10 cellular contexts compared by ENCODE assay signal in the genomic region with DNA sequence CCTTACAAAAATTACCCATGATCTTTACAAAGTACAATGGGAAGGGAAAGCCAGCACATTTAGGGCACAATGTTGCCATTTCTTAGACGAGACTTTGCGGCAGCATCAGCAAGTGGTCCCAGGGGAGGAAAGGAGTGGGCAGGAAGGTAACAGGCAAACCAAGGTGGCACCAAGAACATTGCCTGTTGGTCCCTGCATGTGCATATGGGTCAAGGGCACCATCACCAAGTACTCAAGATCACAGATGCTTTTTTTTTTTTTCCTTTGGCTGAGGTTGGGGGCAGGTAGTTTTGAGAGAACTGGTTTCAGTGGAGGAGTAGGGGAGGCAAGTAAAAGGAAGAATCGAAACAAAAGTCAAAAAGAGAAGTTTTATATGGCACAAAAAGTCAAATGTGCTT. TPM values are rescaled to one million over a fixed set of nuclear protein-coding genes. Genes with fewer than 3 reads are reported as not detected.
DNase-seq lines count a peak whose midpoint lies in the region; ATAC-seq and TF ChIP-seq lines count a peak whose summit lies in the region.
"Had no signal": no experiment of that assay in that cellular context is flagged by ENCODE, and none has a peak within 500 bp of the region (broad histone marks: within the 10 kb centered on the region; RNA-seq: fewer than 3 reads in every experiment).

No MANE protein-coding gene starts in this region.

- ATAC-seq in HG02610 (IDR thresholded peaks at IDR 0.05; ENCODE audit: unreplicated experiment) (peak; percentile 29), HG02970 (IDR thresholded peaks at IDR 0.05; ENCODE audit: low FRiP score, unreplicated experiment) (no peak)
- peak; percentile 9 for ATAC-seq in activated CD8-positive, alpha-beta T cell treated with anti-CD3 and anti-CD28 coated beads, Interleukin-2, amount 10 ng/mL, durations not matched to agents 7 days and 5 days

- no peak for TF ChIP-seq CTCF in type B pancreatic cell (conservative IDR thresholded peaks at IDR 0.05)

- H3K4me1 Mint-ChIP-seq in activated CD8-positive, alpha-beta T cell treated with anti-CD3 and anti-CD28 coated beads, Interleukin-2, amount 10 ng/mL, durations not matched to agents 7 days and 5 days (ENCODE audit: low read depth): peaks cover 38% of the 10 kb centered on the region
- no peaks in the 10 kb centered on the region for H3K4me1 Mint-ChIP-seq in type B pancreatic cell (ENCODE audit: unreplicated experiment)

- H3K36me3 Mint-ChIP-seq in activated CD8-positive, alpha-beta T cell treated with anti-CD3 and anti-CD28 coated beads, Interleukin-2, amount 10 ng/mL, durations not matched to agents 7 days and 5 days (ENCODE audit: low read depth): peaks cover 40% of the 10 kb centered on the region
- no peaks in the 10 kb centered on the region for H3K36me3 Mint-ChIP-seq in type B pancreatic cell

- peak; percentile 37 for DNase-seq in NK-92 treated with Interleukin-12 subunit alpha and Interleukin-12 subunit beta, amount 100 ng/mL, for 24 hours (lab: John Stamatoyannopoulos, UW)
- DNase-seq in NK-92 (lab: John Stamatoyannopoulos, UW; ENCODE audit: unreplicated experiment) (no peak), DMS114 treated with DMSO at 0.1 percent for 48 hours (lab: John Stamatoyannopoulos, UW; ENCODE audit: unreplicated experiment) (no peak), type B pancreatic cell (ENCODE audit: extremely low spot score, unreplicated experiment) (no peak)
- DNase-seq in activated CD8-positive, alpha-beta T cell treated with anti-CD3 and anti-CD28 coated beads, Interleukin-2, amount 10 ng/mL, durations not matched to agents 7 days and 5 days: peak; percentile 56
- DNase-seq in stimulated activated CD4-positive, alpha-beta T cell treated with anti-CD3 and anti-CD28 coated beads, Interleukin-4, amount 100 ng/mL, for 24 hours: peak; percentile 42
- DNase-seq: NCI-H1436 had no signal

- CTCF ChIA-PET in activated CD8-positive, alpha-beta T cell treated with anti-CD3 and anti-CD28 coated beads, Interleukin-2, amount 10 ng/mL, durations not matched to agents 7 days and 5 days (lab: Charles Lee): interaction anchor here (1.2 to 7.6 kb wide), 7 partner anchors 16 to 143 kb away, joined by 4 to 73 read pairs (median 8); a partner anchor contains a TSS

- POLR2A ChIA-PET in activated CD8-positive, alpha-beta T cell treated with anti-CD3 and anti-CD28 coated beads, Interleukin-2, amount 10 ng/mL, durations not matched to agents 7 days and 5 days (lab: Charles Lee): interaction anchor here (0.7 to 14.3 kb wide), 16 partner anchors 12 to 453 kb away, joined by 3 to 258 read pairs (median 15); no protein-coding TSS in a partner anchor

- peak overlapping the region; percentile 92 for H3K27ac Mint-ChIP-seq in activated CD8-positive, alpha-beta T cell treated with anti-CD3 and anti-CD28 coated beads, Interleukin-2, amount 10 ng/mL, durations not matched to agents 7 days and 5 days
- H3K27ac Mint-ChIP-seq in type B pancreatic cell: no peak overlapping the region

- H3K27me3 Mint-ChIP-seq in activated CD8-positive, alpha-beta T cell treated with anti-CD3 and anti-CD28 coated beads, Interleukin-2, amount 10 ng/mL, durations not matched to agents 7 days and 5 days (ENCODE audit: low read depth): no peaks in the 10 kb centered on the region
- H3K27me3 Mint-ChIP-seq in type B pancreatic cell: no peaks in the 10 kb centered on the region

- no peaks in the 10 kb centered on the region for H3K9me3 Mint-ChIP-seq in activated CD8-positive, alpha-beta T cell treated with anti-CD3 and anti-CD28 coated beads, Interleukin-2, amount 10 ng/mL, durations not matched to agents 7 days and 5 days (ENCODE audit: insufficient read depth)
- H3K9me3 Mint-ChIP-seq in type B pancreatic cell: no peaks in the 10 kb centered on the region

- peak overlapping the region; percentile 94 for H3K4me3 Mint-ChIP-seq in activated CD8-positive, alpha-beta T cell treated with anti-CD3 and anti-CD28 coated beads, Interleukin-2, amount 10 ng/mL, durations not matched to agents 7 days and 5 days
- H3K4me3 Mint-ChIP-seq in type B pancreatic cell: no peak overlapping the region

RNA-seq across cellular contexts. Expression of a gene that starts 0.8 kb away (rescaled TPM):
- 100 to 1,000 TPM; 222 to 227 TPM for total RNA-seq in activated CD8-positive, alpha-beta T cell treated with anti-CD3 and anti-CD28 coated beads, Interleukin-2, amount 10 ng/mL, durations not matched to agents 7 days and 5 days
- total RNA-seq in type B pancreatic cell (ENCODE audit: low replicate concordance): 0.40 and 0.51 TPM in 2 replicates
- total RNA-seq: lung microvascular endothelial cell had no signal

Comparison
In these comparisons a context has a peak if more than half of its experiments do, and no peak if none do; other contexts are left out.
1. DNase-seq: peak in NK-92 treated with Interleukin-12 subunit alpha and Interleukin-12 subunit beta, amount 100 ng/mL, for 24 hours (single experiment), activated CD8-positive, alpha-beta T cell treated with anti-CD3 and anti-CD28 coated beads, Interleukin-2, amount 10 ng/mL, durations not matched to agents 7 days and 5 days (single experiment) and stimulated activated CD4-positive, alpha-beta T cell treated with anti-CD3 and anti-CD28 coated beads, Interleukin-4, amount 100 ng/mL, for 24 hours (single experiment); none in NK-92 (single experiment), DMS114 treated with DMSO at 0.1 percent for 48 hours (single experiment) and type B pancreatic cell (single experiment).
2. RNA of a gene that starts 0.8 kb away (total RNA-seq): 222 to 227 TPM in activated CD8-positive, alpha-beta T cell treated with anti-CD3 and anti-CD28 coated beads, Interleukin-2, amount 10 ng/mL, durations not matched to agents 7 days and 5 days; 0.40 to 0.51 TPM in type B pancreatic cell; every median in the first group is over 100 times any median in the second.